In the genomic region with DNA sequence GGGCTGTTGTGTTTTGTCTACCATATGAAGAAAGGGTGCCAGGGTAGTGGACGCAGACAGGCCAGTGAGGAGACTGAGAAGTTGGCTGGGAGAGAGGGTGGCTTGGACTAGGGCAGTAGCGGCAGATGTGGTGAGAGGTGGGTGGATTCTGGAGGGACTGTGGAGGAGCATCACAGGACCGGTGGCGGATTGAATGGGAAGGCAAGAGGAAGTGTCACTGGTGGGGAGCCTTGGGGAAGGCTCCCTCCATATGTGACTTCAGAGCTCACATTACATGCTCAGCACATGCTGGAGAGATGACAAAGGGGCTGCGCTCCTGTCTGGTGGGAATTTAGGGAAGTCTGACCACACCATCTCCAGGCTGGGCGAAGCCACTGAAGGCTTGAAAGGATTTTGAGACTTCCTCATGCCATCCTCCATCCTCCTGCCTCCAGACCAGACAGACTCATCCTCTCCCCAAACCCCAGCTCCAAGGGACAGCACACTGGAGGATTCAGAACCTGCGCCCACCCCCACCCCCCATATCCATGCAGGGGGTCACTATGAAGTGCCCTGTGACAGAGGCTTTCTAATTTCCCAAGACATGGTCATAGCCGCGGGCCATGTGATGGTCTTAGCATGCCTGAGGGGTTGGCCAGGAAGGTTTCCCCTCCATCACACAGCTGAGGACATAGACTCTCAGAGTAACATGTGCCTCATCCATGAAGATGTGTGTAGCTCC, we compare ENCODE assay signal across 20 cellular contexts.
"Had no signal": no experiment of that assay in that cellular context is flagged by ENCODE, and none has a peak within 500 bp of the region (broad histone marks: within the 10 kb centered on the region; RNA-seq: fewer than 3 reads in every experiment).

No MANE protein-coding gene starts in this region.

- H3K4me1 ChIP-seq: lower lobe of right lung, psoas muscle, testis, upper lobe of right lung had no signal

- H3K4me3 ChIP-seq: cardiac muscle cell, lower lobe of right lung, psoas muscle, skin epidermis, testis, upper lobe of right lung had no signal

- H3K36me3 ChIP-seq: cardiac muscle cell, lower lobe of right lung, upper lobe of right lung had no signal

- H3K27ac Mint-ChIP-seq: activated B cell treated with CpG ODN at 0.5 μM for 24 hours; activated CD4-positive, alpha-beta memory T cell treated with anti-CD3 and anti-CD28 coated beads, Interleukin-2, amount 10 ng/mL, durations not matched to agents 7 days and 5 days; activated CD8-positive, alpha-beta memory T cell treated with anti-CD3 and anti-CD28 coated beads, Interleukin-2, amount 10 ng/mL, durations not matched to agents 7 days and 5 days; activated T-helper 2 cell treated with anti-CD3 and anti-CD28 coated beads, Interferon-gamma antibody, Interleukin-2, Interleukin-4, amounts not matched to agents 10 μg/mL and 5 μg/mL and 100 μg/mL, durations not matched to agents 14 hours and 24 hours and 36 hours; nephron progenitor cell; T-helper 2 cell treated with Interferon-gamma antibody and Interleukin-4, amounts not matched to agents 5 μg/mL and 100 μg/mL, for 36 hours had no signal

- H3K9me3 ChIP-seq: lower lobe of right lung, psoas muscle, SK-N-SH, testis, upper lobe of right lung had no signal

- H3K27ac ChIP-seq: cardiac muscle cell, epithelial cell of prostate, lower lobe of right lung, psoas muscle, skin epidermis, testis, upper lobe of right lung had no signal

- H3K4me1 Mint-ChIP-seq: activated B cell treated with CpG ODN at 0.5 μM for 24 hours; activated CD4-positive, alpha-beta memory T cell treated with anti-CD3 and anti-CD28 coated beads, Interleukin-2, amount 10 ng/mL, durations not matched to agents 7 days and 5 days; activated CD8-positive, alpha-beta memory T cell treated with anti-CD3 and anti-CD28 coated beads, Interleukin-2, amount 10 ng/mL, durations not matched to agents 7 days and 5 days had no signal

- H3K4me3 Mint-ChIP-seq: activated B cell treated with CpG ODN at 0.5 μM for 24 hours; activated CD4-positive, alpha-beta memory T cell treated with anti-CD3 and anti-CD28 coated beads, Interleukin-2, amount 10 ng/mL, durations not matched to agents 7 days and 5 days; activated CD8-positive, alpha-beta memory T cell treated with anti-CD3 and anti-CD28 coated beads, Interleukin-2, amount 10 ng/mL, durations not matched to agents 7 days and 5 days; nephron progenitor cell; T-helper 2 cell treated with Interferon-gamma antibody and Interleukin-4, amounts not matched to agents 5 μg/mL and 100 μg/mL, for 36 hours had no signal

- H3K36me3 Mint-ChIP-seq: activated CD8-positive, alpha-beta memory T cell treated with anti-CD3 and anti-CD28 coated beads, Interleukin-2, amount 10 ng/mL, durations not matched to agents 7 days and 5 days had no signal

- H3K27me3 ChIP-seq: testis, upper lobe of right lung had no signal

- H3K9me3 Mint-ChIP-seq: activated CD4-positive, alpha-beta memory T cell treated with anti-CD3 and anti-CD28 coated beads, Interleukin-2, amount 10 ng/mL, durations not matched to agents 7 days and 5 days; activated T-helper 2 cell treated with anti-CD3 and anti-CD28 coated beads, Interferon-gamma antibody, Interleukin-2, Interleukin-4, amounts not matched to agents 10 μg/mL and 5 μg/mL and 100 μg/mL, durations not matched to agents 14 hours and 24 hours and 36 hours; T-helper 2 cell treated with Interferon-gamma antibody and Interleukin-4, amounts not matched to agents 5 μg/mL and 100 μg/mL, for 36 hours had no signal

- DNase-seq: activated B cell treated with CpG ODN at 0.5 μM for 24 hours; activated CD4-positive, alpha-beta memory T cell treated with anti-CD3 and anti-CD28 coated beads, Interleukin-2, amount 10 ng/mL, durations not matched to agents 7 days and 5 days; activated CD4-positive, alpha-beta T cell treated with anti-CD3 and anti-CD28 coated beads for 4 hours; activated CD8-positive, alpha-beta memory T cell treated with anti-CD3 and anti-CD28 coated beads, Interleukin-2, amount 10 ng/mL, durations not matched to agents 7 days and 5 days; activated naive CD4-positive, alpha-beta T cell treated with anti-CD3 and anti-CD28 coated beads, Interleukin-2, amount 50 U/mL, for 16 hours; activated T-cell treated with anti-CD3 and anti-CD28 coated beads, Interleukin-2, amount 50 U/mL, for 1 hour; foreskin fibroblast; left cardiac atrium; lower lobe of right lung; nephron progenitor cell; psoas muscle; right cardiac atrium; SK-N-SH; testis; upper lobe of right lung had no signal

- ATAC-seq: activated CD8-positive, alpha-beta memory T cell treated with anti-CD3 and anti-CD28 coated beads, Interleukin-2, amount 10 ng/mL, durations not matched to agents 7 days and 5 days; left cardiac atrium; lower lobe of right lung; psoas muscle; right cardiac atrium; upper lobe of right lung had no signal
